In genomic region chr19:55487884-55488687, GRCh38 we compare ENCODE assay signal across 8 cellular contexts. TPM values are rescaled to one million over a fixed set of nuclear protein-coding genes. Genes with fewer than 3 reads are reported as not detected.
DNase-seq lines count a peak whose midpoint lies in the region; TF ChIP-seq lines count a peak whose summit lies in the region.

Gene SSC5D (plus strand): TSS chr19:55488436. CDS start chr19:55488590, 154 bp downstream.

- H3K36me3 Mint-ChIP-seq in chondrocyte (ENCODE audit: low read depth), result peaks cover 1% of the 10 kb centered on the region

- peak within 1 kb of the TSS; percentile 99 for H3K27ac Mint-ChIP-seq in chondrocyte (ENCODE audit: unreplicated experiment)

- peaks cover 9% of the 10 kb centered on the region; the same call in 1 of the 2 replicates for H4K20me1 ChIP-seq in Karpas-422 (ENCODE audit: insufficient read depth, low read depth, low read length)

- no peaks in the 10 kb centered on the region for H3K9me3 Mint-ChIP-seq in chondrocyte (ENCODE audit: low read depth)

- H3K9ac ChIP-seq in Karpas-422 (ENCODE audit: low read length), result peak within 1 kb of the TSS; percentile 29

- DNase-seq in AG08395 (ENCODE audit: low spot score) (peak; percentile 66), Karpas-422 (peak; percentile 50), chondrocyte (ENCODE audit: low spot score) (no peak), A172 (ENCODE audit: low spot score) (no peak)
- no peak for DNase-seq in activated CD8-positive, alpha-beta memory T cell treated with anti-CD3 and anti-CD28 coated beads for 24 hours
- DNase-seq in stimulated activated CD8-positive, alpha-beta memory T cell treated with anti-CD3 and anti-CD28 coated beads, Interleukin-4, amount 100 ng/mL, for 48 hours, result no peak
- no peak for DNase-seq in stimulated activated CD4-positive, alpha-beta T cell treated with anti-CD3 and anti-CD28 coated beads, Interleukin-1b, Interleukin-23, amount 100 ng/mL, for 48 hours

- H3K4me1 ChIP-seq in Karpas-422 (ENCODE audit: low read length) (peaks cover 31% of the 10 kb centered on the region), mesodermal cell (ENCODE audit: control insufficient read depth, insufficient read depth, low read length, poor library complexity, severe bottlenecking) (peaks cover 46% of the 10 kb centered on the region)

- no peaks in the 10 kb centered on the region for H3K27me3 ChIP-seq in Karpas-422 (ENCODE audit: low read length)

- no peak within 1 kb of the TSS for H3K27ac ChIP-seq in Karpas-422 (ENCODE audit: low read length)
- H3K27ac ChIP-seq in mesodermal cell (ENCODE audit: low read depth, low read length, severe bottlenecking), result peak within 1 kb of the TSS; percentile 97

- no peaks in the 10 kb centered on the region for H3K79me2 ChIP-seq in Karpas-422 (ENCODE audit: low read length)

- no peaks in the 10 kb centered on the region for H3K27me3 Mint-ChIP-seq in chondrocyte (ENCODE audit: low read depth)

- no peaks in the 10 kb centered on the region for H3K36me3 ChIP-seq in Karpas-422 (ENCODE audit: insufficient read depth, low read length)
- peaks cover 4% of the 10 kb centered on the region for H3K36me3 ChIP-seq in mesodermal cell (ENCODE audit: control insufficient read depth, insufficient read depth, low read length)

- no peaks in the 10 kb centered on the region for H3K9me3 ChIP-seq in Karpas-422 (ENCODE audit: low read length)
- H3K9me3 ChIP-seq in mesodermal cell (ENCODE audit: control insufficient read depth, low read length), result no peaks in the 10 kb centered on the region

- 14 to 15% methylated on average over 6 to 7 of the region's 22 CpGs for WGBS in mesodermal cell (ENCODE audit: insufficient coverage in 2 of 2), 2 experiments

- TF ChIP-seq CTCF in chondrocyte (IDR thresholded peaks at IDR 0.05), result no peak

- H3K4me3 ChIP-seq in Karpas-422 (ENCODE audit: low read length), result no peak within 1 kb of the TSS
- peak within 1 kb of the TSS; percentile 18 for H3K4me3 ChIP-seq in mesodermal cell (ENCODE audit: extremely low read depth, insufficient read depth, low read length, poor library complexity, severe bottlenecking)

- no peak within 1 kb of the TSS for H3K4me2 ChIP-seq in Karpas-422 (ENCODE audit: low read depth, low read length, poor library complexity, severe bottlenecking)

- peak within 1 kb of the TSS; percentile 74 for H3K4me3 Mint-ChIP-seq in chondrocyte (ENCODE audit: unreplicated experiment)

- H3K4me1 Mint-ChIP-seq in chondrocyte (ENCODE audit: low read depth), result peaks cover 33% of the 10 kb centered on the region

- H2AFZ ChIP-seq in Karpas-422 (ENCODE audit: low read length), result no peak within 1 kb of the TSS

- no peaks in the 10 kb centered on the region for H3K9me2 ChIP-seq in Karpas-422 (replicated peaks; ENCODE audit: insufficient read depth, low read length)

RNA-seq across cellular contexts. Expression of gene SSC5D, which starts in this region (rescaled TPM):
- 1.0 TPM in 1 of 2 replicates, not detected in the other for total RNA-seq in Karpas-422 (2014; rRNA removed; shearing (Covaris generic); ENCODE audit: low replicate concordance)
- 33.6 to 50.0 TPM (median 34.5 TPM) in 3 replicates for total RNA-seq in chondrocyte
- polyA plus RNA-seq in mesodermal cell (2013, experiment 1 of 2), result 7.9 TPM
- polyA plus RNA-seq in mesodermal cell (2013, experiment 2 of 2), result 7.5 TPM
- total RNA-seq in A172 (2014; rRNA removed; shearing (Covaris generic)), result 1.1 and 1.2 TPM in 2 replicates

Comparison
In these comparisons a context has a peak if more than half of its experiments do, and no peak if none do; other contexts are left out.
1. RNA of gene SSC5D (total RNA-seq): 33.6 to 50.0 TPM in chondrocyte; 1.1 to 1.2 TPM in A172 and 1.0 TPM in Karpas-422; every median in the first group is over 10 times any median in the second.
2. DNase-seq: peak in AG08395 (single experiment) and Karpas-422 (single experiment); none in chondrocyte (single experiment), A172 (single experiment), activated CD8-positive, alpha-beta memory T cell treated with anti-CD3 and anti-CD28 coated beads for 24 hours (single experiment), stimulated activated CD8-positive, alpha-beta memory T cell treated with anti-CD3 and anti-CD28 coated beads, Interleukin-4, amount 100 ng/mL, for 48 hours (single experiment) and stimulated activated CD4-positive, alpha-beta T cell treated with anti-CD3 and anti-CD28 coated beads, Interleukin-1b, Interleukin-23, amount 100 ng/mL, for 48 hours (single experiment).